Comparison of ENCODE assay signal across 1 cellular context in genomic region chr3:93991286-93992030, GRCh38.
TF ChIP-seq lines count a peak whose summit lies in the region.

No MANE protein-coding gene starts in this region.

TF ChIP-seq in GM23338, 12 proteins besides CTCF, POLR2A, EP300 and RAD21 (continued from another document):
- no peak for TF ChIP-seq ZNF462 (CRISPR knock-in tag; IDR thresholded peaks at IDR 0.05)
- no peak for TF ChIP-seq ZNF331 (CRISPR knock-in tag; IDR thresholded peaks at IDR 0.05; ENCODE audit: low read depth)
